In genomic region chr1:165648919-165649572, GRCh38 we compare ENCODE assay signal across 15 cellular contexts. TPM values are rescaled to one million over a fixed set of nuclear protein-coding genes. Genes with fewer than 3 reads are reported as not detected.
DNase-seq lines count a peak whose midpoint lies in the region; ATAC-seq and TF ChIP-seq lines count a peak whose summit lies in the region.
"Had no signal": no experiment of that assay in that cellular context is flagged by ENCODE, and none has a peak within 500 bp of the region (broad histone marks: within the 10 kb centered on the region; RNA-seq: fewer than 3 reads in every experiment).

No MANE protein-coding gene starts in this region.

- H4K8ac ChIP-seq in mesenchymal stem cell (ENCODE audit: low read length), result peak overlapping the region; percentile 24

- H3K27me3 ChIP-seq in heart left ventricle, result no peaks in the 10 kb centered on the region
- H3K27me3 ChIP-seq in left ventricle myocardium inferior (ENCODE audit: low read depth), result no peaks in the 10 kb centered on the region
- H3K27me3 ChIP-seq in GM23338 (ENCODE audit: insufficient read depth), result no peaks in the 10 kb centered on the region
- no peaks in the 10 kb centered on the region for H3K27me3 ChIP-seq in mesenchymal stem cell (ENCODE audit: control insufficient read depth in 1 of 2, insufficient read depth in 1 of 2, low read length in 2 of 2)

- no peak overlapping the region for H3K18ac ChIP-seq in mesenchymal stem cell (ENCODE audit: low read depth in 1 of 2, low read length in 2 of 2)

- peaks cover 20% of the 10 kb centered on the region for H3K79me2 ChIP-seq in GM23338 (replicated peaks; ENCODE audit: insufficient read depth)

- H3K36me3 ChIP-seq in heart left ventricle, result peaks cover 0 to 65% (median 45%) of the 10 kb centered on the region in 9 donors
- H3K36me3 ChIP-seq in left ventricle myocardium inferior, result peaks cover 44% of the 10 kb centered on the region
- H3K36me3 ChIP-seq in GM23338 (ENCODE audit: insufficient read depth), result peaks cover 13% of the 10 kb centered on the region
- H3K36me3 ChIP-seq in mesenchymal stem cell (ENCODE audit: control insufficient read depth in 1 of 2, insufficient read depth in 2 of 2, low read depth in 1 of 2, low read length in 2 of 2), result peaks cover 24 to 75% of the 10 kb centered on the region in 2 experiments

- no peaks in the 10 kb centered on the region for H3K9me3 Mint-ChIP-seq in activated CD4-positive, alpha-beta T cell treated with anti-CD3 and anti-CD28 coated beads, Interleukin-2, amount 10 ng/mL, durations not matched to agents 7 days and 5 days
- no peaks in the 10 kb centered on the region for H3K9me3 Mint-ChIP-seq in GM23338
- H3K9me3 Mint-ChIP-seq: CD4-positive, alpha-beta T cell; HFFc6 had no signal

- DNase-seq in activated CD4-positive, alpha-beta T cell treated with anti-CD3 and anti-CD28 coated beads, Interleukin-2, amount 10 ng/mL, durations not matched to agents 7 days and 5 days, result no peak
- no peak for DNase-seq in activated CD4-positive, alpha-beta T cell treated with anti-CD3 and anti-CD28 coated beads for 1 hour
- no peak for DNase-seq in heart left ventricle
- DNase-seq in left ventricle myocardium inferior, result no peak
- peak; percentile 24 for DNase-seq in GM23338 (ENCODE audit: low spot score)
- DNase-seq in mesenchymal stem cell, result no peak
- no peak for DNase-seq in putamen (ENCODE audit: low spot score)
- DNase-seq: AML-193; Caco-2; CD4-positive, alpha-beta T cell; HCEC 1CT; HFFc6 had no signal

- no peak overlapping the region for H4K91ac ChIP-seq in mesenchymal stem cell (ENCODE audit: low read length)

- H3K36me3 Mint-ChIP-seq in activated CD4-positive, alpha-beta T cell treated with anti-CD3 and anti-CD28 coated beads, Interleukin-2, amount 10 ng/mL, durations not matched to agents 7 days and 5 days (ENCODE audit: low read depth), result peaks cover 17% of the 10 kb centered on the region
- H3K36me3 Mint-ChIP-seq in GM23338 (ENCODE audit: low read depth), result peaks cover 12% of the 10 kb centered on the region

- WGBS in heart left ventricle, 4 donors, result 61 to 72% (median 66%) methylated on average over 7 of the region's 7 CpGs
- 82% methylated on average over 6 of the region's 7 CpGs for WGBS in mesenchymal stem cell

- no peaks in the 10 kb centered on the region for H3K27me3 Mint-ChIP-seq in activated CD4-positive, alpha-beta T cell treated with anti-CD3 and anti-CD28 coated beads, Interleukin-2, amount 10 ng/mL, durations not matched to agents 7 days and 5 days
- H3K27me3 Mint-ChIP-seq in GM23338 (ENCODE audit: insufficient read depth, low read depth, poor library complexity), result no peaks in the 10 kb centered on the region
- H3K27me3 Mint-ChIP-seq: CD4-positive, alpha-beta T cell had no signal

- no peak overlapping the region for H3K23ac ChIP-seq in mesenchymal stem cell (ENCODE audit: low read length in 2 of 2)

- peak in 3 of 4 donors; percentile 36 to 59 (median 42) for ATAC-seq in heart left ventricle
- ATAC-seq in GM23338, result peak; percentile 39; the same call in 2 of the 3 replicates
- ATAC-seq: A549 had no signal

- peak overlapping the region; percentile 54 for H2AK5ac ChIP-seq in mesenchymal stem cell (ENCODE audit: low read length, severe bottlenecking)

- H3K4me1 ChIP-seq in heart left ventricle, result peaks cover 9 to 75% (median 40%) of the 10 kb centered on the region in 12 donors
- H3K4me1 ChIP-seq in left ventricle myocardium inferior, result peaks cover 71% of the 10 kb centered on the region
- 0 out of 2 replicates have a peak, but pooled peaks cover 5% of the 10 kb centered on the region for H3K4me1 ChIP-seq in GM23338 (ENCODE audit: insufficient read depth)
- H3K4me1 ChIP-seq in mesenchymal stem cell (ENCODE audit: control insufficient read depth, insufficient read depth, low read depth, low read length), result peaks cover 30% of the 10 kb centered on the region

- H3K4me3 ChIP-seq in heart left ventricle, result no peak overlapping the region
- H3K4me3 ChIP-seq in left ventricle myocardium inferior, result no peak overlapping the region
- no peak overlapping the region for H3K4me3 ChIP-seq in GM23338
- no peak overlapping the region for H3K4me3 ChIP-seq in mesenchymal stem cell (ENCODE audit: insufficient read depth in 1 of 2, low read depth in 1 of 2, low read length in 2 of 2)
- H3K4me3 ChIP-seq: A549 had no signal

- POLR2A ChIA-PET in activated CD4-positive, alpha-beta T cell treated with anti-CD3 and anti-CD28 coated beads, Interleukin-2, amount 10 ng/mL, durations not matched to agents 7 days and 5 days (lab: Charles Lee), result interaction anchor here (0.7 kb wide), 1 partner anchor 414 kb away, joined by 8 read pairs; no protein-coding TSS in a partner anchor

- no peak for TF ChIP-seq POLR2A in heart left ventricle (IDR thresholded peaks at IDR 0.05)

- H3K9me3 ChIP-seq in heart left ventricle (no peaks in the 10 kb centered on the region), left ventricle myocardium inferior (replicated peaks) (no peaks in the 10 kb centered on the region), mesenchymal stem cell (ENCODE audit: control insufficient read depth, low read length) (no peaks in the 10 kb centered on the region)
- H3K9me3 ChIP-seq: A549, Caco-2 had no signal

- H2BK5ac ChIP-seq in mesenchymal stem cell (ENCODE audit: low read depth, low read length, poor library complexity, severe bottlenecking), result no peak overlapping the region

- H3K4ac ChIP-seq in mesenchymal stem cell (ENCODE audit: low read depth in 1 of 2, low read length in 2 of 2), result no peak overlapping the region

- no peaks in the 10 kb centered on the region for H3F3A ChIP-seq in GM23338 (replicated peaks; ENCODE audit: low read depth)

- CTCF ChIA-PET in activated CD4-positive, alpha-beta T cell treated with anti-CD3 and anti-CD28 coated beads, Interleukin-2, amount 10 ng/mL, durations not matched to agents 7 days and 5 days (lab: Charles Lee), result interaction anchor here (0.7 to 1.0 kb wide), 2 partner anchors 10 kb away, joined by 3 to 4 read pairs; no protein-coding TSS in a partner anchor

- H3K9me2 ChIP-seq in GM23338 (ENCODE audit: insufficient read depth), result no peaks in the 10 kb centered on the region

- TF ChIP-seq CTCF in heart left ventricle (IDR thresholded peaks at IDR 0.05) (no peak), left ventricle myocardium inferior (IDR thresholded peaks at IDR 0.05; ENCODE audit: borderline replicate concordance) (no peak), GM23338 (conservative IDR thresholded peaks at IDR 0.05; ENCODE audit: low read depth in 2 of 2) (no peak)

- intact Hi-C loops in heart left ventricle (cut with DNase I), result no loop called here
- intact Hi-C loops in left ventricle myocardium inferior (cut with micrococcal nuclease), result no loop called here

- no peak overlapping the region for H3K14ac ChIP-seq in mesenchymal stem cell (ENCODE audit: low read length in 2 of 2)

- H3K9ac ChIP-seq in mesenchymal stem cell (ENCODE audit: low read length), result no peak overlapping the region

- H3K27ac ChIP-seq in heart left ventricle, result no peak overlapping the region
- H3K27ac ChIP-seq in left ventricle myocardium inferior (replicated peaks), result no peak overlapping the region
- no peak overlapping the region for H3K27ac ChIP-seq in GM23338 (ENCODE audit: low read depth)
- H3K27ac ChIP-seq in mesenchymal stem cell (ENCODE audit: low read length, poor library complexity, severe bottlenecking), result no peak overlapping the region
- H3K27ac ChIP-seq: 22Rv1, C4-2B had no signal

- no peak overlapping the region for H2BK120ac ChIP-seq in mesenchymal stem cell (ENCODE audit: low read depth, low read length)

- H3K79me1 ChIP-seq in mesenchymal stem cell (replicated peaks; ENCODE audit: low read length, poor library complexity, severe bottlenecking), result peaks cover 34% of the 10 kb centered on the region

- peaks cover 12% of the 10 kb centered on the region; the same call in 1 of the 2 replicates for H4K20me1 ChIP-seq in GM23338 (replicated peaks; ENCODE audit: insufficient read depth)

- H3K4me3 Mint-ChIP-seq in activated CD4-positive, alpha-beta T cell treated with anti-CD3 and anti-CD28 coated beads, Interleukin-2, amount 10 ng/mL, durations not matched to agents 7 days and 5 days, result no peak overlapping the region
- no peak overlapping the region for H3K4me3 Mint-ChIP-seq in GM23338
- H3K4me3 Mint-ChIP-seq: CD4-positive, alpha-beta T cell; HFFc6 had no signal

- H2AFZ ChIP-seq in GM23338, result no peak overlapping the region
- no peak overlapping the region for H2AFZ ChIP-seq in mesenchymal stem cell (ENCODE audit: low read depth, low read length)

- no peak overlapping the region for H2BK15ac ChIP-seq in mesenchymal stem cell (ENCODE audit: low read depth, poor library complexity, severe bottlenecking)

- H3K4me2 ChIP-seq in GM23338 (no peak overlapping the region), mesenchymal stem cell (ENCODE audit: low read length, poor library complexity, severe bottlenecking) (no peak overlapping the region)
- H3K4me2 ChIP-seq: A549 had no signal

- H3K4me1 Mint-ChIP-seq in activated CD4-positive, alpha-beta T cell treated with anti-CD3 and anti-CD28 coated beads, Interleukin-2, amount 10 ng/mL, durations not matched to agents 7 days and 5 days, result peaks cover 31% of the 10 kb centered on the region
- peaks cover 5% of the 10 kb centered on the region; the same call in 2 of the 3 replicates for H3K4me1 Mint-ChIP-seq in GM23338

- no peak overlapping the region for H2BK12ac ChIP-seq in mesenchymal stem cell (ENCODE audit: low read length in 2 of 2)

- peak overlapping the region; percentile 57 for H3K27ac Mint-ChIP-seq in activated CD4-positive, alpha-beta T cell treated with anti-CD3 and anti-CD28 coated beads, Interleukin-2, amount 10 ng/mL, durations not matched to agents 7 days and 5 days
- 0 out of 2 replicates have a peak overlapping the region, but pooled peaks have one; percentile 40 for H3K27ac Mint-ChIP-seq in GM23338
- H3K27ac Mint-ChIP-seq: CD4-positive, alpha-beta T cell; HFFc6 had no signal

RNA-seq across cellular contexts. Expression of gene MGST3, which starts 18.0 kb away (rescaled TPM):
- 10 to 100 TPM; 61.6 to 65.4 TPM for total RNA-seq in activated CD4-positive, alpha-beta T cell treated with anti-CD3 and anti-CD28 coated beads, Interleukin-2, amount 10 ng/mL, durations not matched to agents 7 days and 5 days
- total RNA-seq in heart left ventricle (1,000 to 10,000 TPM in 1 of 9 donors, 100 to 1,000 TPM in 8; 408 to 1,027 (median 747) TPM), left ventricle myocardium inferior (718 TPM)
- polyA plus RNA-seq in heart left ventricle (1,000 to 10,000 TPM in 1 of 2 donors, 100 to 1,000 TPM in 1; 399 to 1,314 TPM), GM23338 (2016; fragmentation: Nextera tagmentation; extraction: Ambion mirVana) (262 and 286 TPM in 2 replicates)
- total RNA-seq in GM23338 (2014; rRNA removed; shearing (Covaris generic)), result 84.5 and 107 TPM in 2 replicates
- 532 TPM for polyA plus RNA-seq in mesenchymal stem cell (2013, experiment 1 of 2)
- polyA plus RNA-seq in mesenchymal stem cell (2013, experiment 2 of 2), result 548 TPM

RNA-seq across cellular contexts. Expression of gene ALDH9A1, which starts 49.3 kb away (rescaled TPM):
- total RNA-seq in activated CD4-positive, alpha-beta T cell treated with anti-CD3 and anti-CD28 coated beads, Interleukin-2, amount 10 ng/mL, durations not matched to agents 7 days and 5 days, result 10 to 100 TPM; 43.4 to 45.3 TPM
- total RNA-seq in heart left ventricle (10 to 100 TPM; 51.1 to 77.0 (median 66.1) TPM), left ventricle myocardium inferior (63.2 TPM)
- polyA plus RNA-seq in heart left ventricle (10 to 100 TPM; 21.6 to 41.6 TPM), GM23338 (2016; fragmentation: Nextera tagmentation; extraction: Ambion mirVana) (37.7 and 50.6 TPM in 2 replicates)
- 58.5 and 59.2 TPM in 2 replicates for total RNA-seq in GM23338 (2014; rRNA removed; shearing (Covaris generic))
- 54.9 TPM for polyA plus RNA-seq in mesenchymal stem cell (2013, experiment 1 of 2)
- polyA plus RNA-seq in mesenchymal stem cell (2013, experiment 2 of 2), result 56.0 TPM
